Comparison of ENCODE assay signal across 18 cellular contexts in the genomic region with DNA sequence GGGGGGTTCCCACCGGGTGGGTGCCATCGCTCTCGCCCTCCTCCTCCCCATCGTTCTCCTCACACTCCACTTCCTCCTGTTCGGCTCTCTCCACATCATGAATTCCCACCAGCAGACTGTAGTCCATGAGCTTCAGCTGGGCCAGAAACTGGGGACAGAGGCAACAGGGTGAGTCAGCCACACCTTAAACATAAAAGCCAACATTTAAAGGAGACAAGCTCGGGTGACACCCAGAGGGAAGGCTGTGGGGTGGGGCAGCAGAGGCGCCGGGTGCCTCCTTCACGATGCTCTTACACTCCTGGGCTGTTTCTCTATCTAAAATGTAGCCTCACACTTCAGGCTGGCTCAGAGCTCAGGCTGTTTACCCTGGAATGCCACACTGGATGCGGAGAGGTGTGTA.
DNase-seq lines count a peak whose midpoint lies in the region; ATAC-seq and TF ChIP-seq lines count a peak whose summit lies in the region.
"Had no signal": no experiment of that assay in that cellular context is flagged by ENCODE, and none has a peak within 500 bp of the region (broad histone marks: within the 10 kb centered on the region; RNA-seq: fewer than 3 reads in every experiment).

No MANE protein-coding gene starts in this region.

- no peak for TF ChIP-seq CTCF in coronary artery (IDR thresholded peaks at IDR 0.05)

- DNase-seq in stimulated activated naive CD8-positive, alpha-beta T cell treated with anti-CD3 and anti-CD28 coated beads, Interleukin-15, Interleukin-2, amounts not matched to agents 100 U/mL and 50 U/mL, for 24 hours = no peak
- DNase-seq in left colon = no peak
- no peak for DNase-seq in stimulated activated naive CD8-positive, alpha-beta T cell treated with anti-CD3 and anti-CD28 coated beads, Interleukin-15, amount 100 ng/mL, for 72 hours
- DNase-seq in coronary artery (ENCODE audit: low spot score) = no peak
- DNase-seq in NCI-H2029 treated with DMSO at 0.1 percent for 48 hours (lab: John Stamatoyannopoulos, UW) = no peak
- DNase-seq: CD8-positive, alpha-beta memory T cell; KBM-7; NCI-H1105; NCI-H2081 treated with DMSO at 0.1 percent for 48 hours; NCI-H2227 treated with DMSO at 0.1 percent for 48 hours; NCI-H524; RPMI8226; SHP77 treated with DMSO at 0.1 percent for 48 hours had no signal

- no peaks in the 10 kb centered on the region for H3K27me3 Mint-ChIP-seq in stimulated activated naive CD8-positive, alpha-beta T cell treated with anti-CD3 and anti-CD28 coated beads, Interleukin-15, Interleukin-2, amounts not matched to agents 100 ng/mL and 50 ng/mL, for 24 hours
- H3K27me3 Mint-ChIP-seq in activated naive CD8-positive, alpha-beta T cell = no peaks in the 10 kb centered on the region
- no peaks in the 10 kb centered on the region for H3K27me3 Mint-ChIP-seq in stimulated activated naive CD8-positive, alpha-beta T cell treated with anti-CD3 and anti-CD28 coated beads, Interleukin-15, amount 100 ng/mL, for 72 hours

- H3K4me1 Mint-ChIP-seq in stimulated activated naive CD8-positive, alpha-beta T cell treated with anti-CD3 and anti-CD28 coated beads, Interleukin-15, Interleukin-2, amounts not matched to agents 100 ng/mL and 50 ng/mL, for 24 hours (ENCODE audit: low read depth) = peaks cover 19% of the 10 kb centered on the region
- H3K4me1 Mint-ChIP-seq in activated naive CD8-positive, alpha-beta T cell (ENCODE audit: low read depth) = peaks cover 17% of the 10 kb centered on the region
- peaks cover 25% of the 10 kb centered on the region for H3K4me1 Mint-ChIP-seq in stimulated activated naive CD8-positive, alpha-beta T cell treated with anti-CD3 and anti-CD28 coated beads, Interleukin-15, amount 100 ng/mL, for 72 hours

- no peak overlapping the region for H3K27ac ChIP-seq in coronary artery
- H3K27ac ChIP-seq: A549, BLaER1 had no signal

- no peak for ATAC-seq in stimulated activated naive CD8-positive, alpha-beta T cell treated with anti-CD3 and anti-CD28 coated beads, Interleukin-15, Interleukin-2, amounts not matched to agents 100 U/mL and 50 U/mL, for 24 hours
- peak; percentile 61 for ATAC-seq in left colon
- ATAC-seq in stimulated activated naive CD8-positive, alpha-beta T cell treated with anti-CD3 and anti-CD28 coated beads, Interleukin-15, amount 100 ng/mL, for 72 hours = no peak
- ATAC-seq in GM19328 (IDR thresholded peaks at IDR 0.05; ENCODE audit: unreplicated experiment) = no peak
- ATAC-seq: A549 had no signal

- no peak overlapping the region for H3K4me3 Mint-ChIP-seq in stimulated activated naive CD8-positive, alpha-beta T cell treated with anti-CD3 and anti-CD28 coated beads, Interleukin-15, Interleukin-2, amounts not matched to agents 100 ng/mL and 50 ng/mL, for 24 hours
- H3K4me3 Mint-ChIP-seq in activated naive CD8-positive, alpha-beta T cell = no peak overlapping the region
- H3K4me3 Mint-ChIP-seq in stimulated activated naive CD8-positive, alpha-beta T cell treated with anti-CD3 and anti-CD28 coated beads, Interleukin-15, amount 100 ng/mL, for 72 hours = no peak overlapping the region

- no peaks in the 10 kb centered on the region for H3K9me3 Mint-ChIP-seq in stimulated activated naive CD8-positive, alpha-beta T cell treated with anti-CD3 and anti-CD28 coated beads, Interleukin-15, Interleukin-2, amounts not matched to agents 100 ng/mL and 50 ng/mL, for 24 hours
- H3K9me3 Mint-ChIP-seq in activated naive CD8-positive, alpha-beta T cell (ENCODE audit: low read depth) = no peaks in the 10 kb centered on the region
- H3K9me3 Mint-ChIP-seq in stimulated activated naive CD8-positive, alpha-beta T cell treated with anti-CD3 and anti-CD28 coated beads, Interleukin-15, amount 100 ng/mL, for 72 hours = no peaks in the 10 kb centered on the region
- H3K9me3 Mint-ChIP-seq: CD8-positive, alpha-beta memory T cell had no signal

- intact Hi-C loops in left colon (cut with DNase I, micrococcal nuclease) = no loop called here

- H3K4me3 ChIP-seq in coronary artery = no peak overlapping the region
- H3K4me3 ChIP-seq: A549, BLaER1 had no signal

- peak overlapping the region; percentile 36 for H3K27ac Mint-ChIP-seq in stimulated activated naive CD8-positive, alpha-beta T cell treated with anti-CD3 and anti-CD28 coated beads, Interleukin-15, Interleukin-2, amounts not matched to agents 100 ng/mL and 50 ng/mL, for 24 hours
- peak overlapping the region; percentile 41 for H3K27ac Mint-ChIP-seq in activated naive CD8-positive, alpha-beta T cell
- peak overlapping the region; percentile 10 to 60 for H3K27ac Mint-ChIP-seq in stimulated activated naive CD8-positive, alpha-beta T cell treated with anti-CD3 and anti-CD28 coated beads, Interleukin-15, amount 100 ng/mL, for 72 hours

- H3K36me3 Mint-ChIP-seq in stimulated activated naive CD8-positive, alpha-beta T cell treated with anti-CD3 and anti-CD28 coated beads, Interleukin-15, Interleukin-2, amounts not matched to agents 100 ng/mL and 50 ng/mL, for 24 hours (ENCODE audit: low read depth) = peaks cover 75% of the 10 kb centered on the region
- H3K36me3 Mint-ChIP-seq in activated naive CD8-positive, alpha-beta T cell = peaks cover 21% of the 10 kb centered on the region
